Comparison of ENCODE assay signal across 1 cellular context in genomic region chr17:80212962-80213650, GRCh38.
TF ChIP-seq lines count a peak whose summit lies in the region.

No MANE protein-coding gene starts in this region.

TF ChIP-seq in HepG2, 621 proteins besides CTCF, POLR2A, EP300 and RAD21:
- TF ChIP-seq ZNF546 (CRISPR knock-in tag; conservative IDR thresholded peaks at IDR 0.05) (no peak), ZFP62 (CRISPR knock-in tag; IDR thresholded peaks at IDR 0.05) (no peak), ZNF580 (CRISPR knock-in tag; IDR thresholded peaks at IDR 0.05; ENCODE audit: borderline replicate concordance, low read depth) (no peak), PRDM15 (CRISPR knock-in tag; IDR thresholded peaks at IDR 0.05) (no peak), DNMT3B (CRISPR knock-in tag; conservative IDR thresholded peaks at IDR 0.05) (no peak), ZMYM2 (CRISPR knock-in tag; IDR thresholded peaks at IDR 0.05) (no peak), KDM4B (CRISPR knock-in tag; IDR thresholded peaks at IDR 0.05) (no peak), ZNF430 (CRISPR knock-in tag; IDR thresholded peaks at IDR 0.05) (no peak), ZNF816 (CRISPR knock-in tag; IDR thresholded peaks at IDR 0.05; ENCODE audit: borderline replicate concordance) (no peak), ZFP36L2 (CRISPR knock-in tag; IDR thresholded peaks at IDR 0.05) (no peak), ZNF264 (CRISPR knock-in tag; IDR thresholded peaks at IDR 0.05) (no peak)
- TF ChIP-seq, protein P1, sequence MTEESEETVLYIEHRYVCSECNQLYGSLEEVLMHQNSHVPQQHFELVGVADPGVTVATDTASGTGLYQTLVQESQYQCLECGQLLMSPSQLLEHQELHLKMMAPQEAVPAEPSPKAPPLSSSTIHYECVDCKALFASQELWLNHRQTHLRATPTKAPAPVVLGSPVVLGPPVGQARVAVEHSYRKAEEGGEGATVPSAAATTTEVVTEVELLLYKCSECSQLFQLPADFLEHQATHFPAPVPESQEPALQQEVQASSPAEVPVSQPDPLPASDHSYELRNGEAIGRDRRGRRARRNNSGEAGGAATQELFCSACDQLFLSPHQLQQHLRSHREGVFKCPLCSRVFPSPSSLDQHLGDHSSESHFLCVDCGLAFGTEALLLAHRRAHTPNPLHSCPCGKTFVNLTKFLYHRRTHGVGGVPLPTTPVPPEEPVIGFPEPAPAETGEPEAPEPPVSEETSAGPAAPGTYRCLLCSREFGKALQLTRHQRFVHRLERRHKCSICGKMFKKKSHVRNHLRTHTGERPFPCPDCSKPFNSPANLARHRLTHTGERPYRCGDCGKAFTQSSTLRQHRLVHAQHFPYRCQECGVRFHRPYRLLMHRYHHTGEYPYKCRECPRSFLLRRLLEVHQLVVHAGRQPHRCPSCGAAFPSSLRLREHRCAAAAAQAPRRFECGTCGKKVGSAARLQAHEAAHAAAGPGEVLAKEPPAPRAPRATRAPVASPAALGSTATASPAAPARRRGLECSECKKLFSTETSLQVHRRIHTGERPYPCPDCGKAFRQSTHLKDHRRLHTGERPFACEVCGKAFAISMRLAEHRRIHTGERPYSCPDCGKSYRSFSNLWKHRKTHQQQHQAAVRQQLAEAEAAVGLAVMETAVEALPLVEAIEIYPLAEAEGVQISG (CRISPR knock-in tag; IDR thresholded peaks at IDR 0.05) = no peak
